In genomic region chr9:136103651-136104487, GRCh38 we compare ENCODE assay signal across 20 cellular contexts. TPM values are rescaled to one million over a fixed set of nuclear protein-coding genes. Genes with fewer than 3 reads are reported as not detected.
DNase-seq lines count a peak whose midpoint lies in the region; ATAC-seq, FAIRE-seq and TF ChIP-seq lines count a peak whose summit lies in the region.
"Had no signal": no experiment of that assay in that cellular context is flagged by ENCODE, and none has a peak within 500 bp of the region (broad histone marks: within the 10 kb centered on the region; RNA-seq: fewer than 3 reads in every experiment).

No MANE protein-coding gene starts in this region.

- peak overlapping the region; percentile 95 for H3K4me2 ChIP-seq in HepG2 (ENCODE audit: low read depth, low read length)
- H3K4me2 ChIP-seq: neural progenitor cell had no signal

- no peak for TF ChIP-seq CTCF in HepG2 (CRISPR knock-in tag; IDR thresholded peaks at IDR 0.05)
- TF ChIP-seq CTCF in right lobe of liver (IDR thresholded peaks at IDR 0.05), result no peak
- no peak for TF ChIP-seq CTCF in RWPE2 (IDR thresholded peaks at IDR 0.05; ENCODE audit: poor library complexity, severe bottlenecking)
- TF ChIP-seq CTCF in spleen (IDR thresholded peaks at IDR 0.05 in 8 of 11, conservative IDR thresholded peaks at IDR 0.05 in 3 of 11), result no peak

- H3K9me3 ChIP-seq in HepG2 (ENCODE audit: low read length) (no peaks in the 10 kb centered on the region), right lobe of liver (no peaks in the 10 kb centered on the region), RWPE2 (ENCODE audit: severe bottlenecking) (no peaks in the 10 kb centered on the region), spleen (no peaks in the 10 kb centered on the region)
- H3K9me3 ChIP-seq in CD8-positive, alpha-beta memory T cell (ENCODE audit: low read length), result no peaks in the 10 kb centered on the region
- H3K9me3 ChIP-seq: MG63, vagina had no signal

- H3K36me3 ChIP-seq in HepG2 (replicated peaks in 1 of 2; ENCODE audit: control insufficient read depth in 1 of 2, insufficient read depth in 2 of 2, low read length in 2 of 2) (no peaks in the 10 kb centered on the region), right lobe of liver (no peaks in the 10 kb centered on the region), RWPE2 (ENCODE audit: low read depth) (no peaks in the 10 kb centered on the region), spleen (no peaks in the 10 kb centered on the region)
- H3K36me3 ChIP-seq in CD8-positive, alpha-beta memory T cell (ENCODE audit: insufficient read depth, low read length), result no peaks in the 10 kb centered on the region
- H3K36me3 ChIP-seq: MG63, neural progenitor cell, vagina had no signal

- H3K27me3 ChIP-seq in HepG2 (ENCODE audit: control insufficient read depth in 1 of 2, insufficient read depth in 2 of 2, low read length in 2 of 2) (peaks cover 16 to 55% of the 10 kb centered on the region in 2 experiments), right lobe of liver (no peaks in the 10 kb centered on the region), RWPE2 (ENCODE audit: insufficient read depth, poor library complexity, severe bottlenecking) (no peaks in the 10 kb centered on the region), spleen (replicated peaks in 1 of 7) (peaks cover 0 to 44% (median 0%) of the 10 kb centered on the region in 7 donors)
- no peaks in the 10 kb centered on the region for H3K27me3 ChIP-seq in CD8-positive, alpha-beta memory T cell (ENCODE audit: insufficient read depth, low read length, poor library complexity, severe bottlenecking)
- H3K27me3 ChIP-seq: MG63, vagina had no signal

- H3K4me1 ChIP-seq in HepG2 (ENCODE audit: insufficient read depth, low read length) (peaks cover 72% of the 10 kb centered on the region), right lobe of liver (no peaks in the 10 kb centered on the region), RWPE2 (ENCODE audit: insufficient read depth, poor library complexity, severe bottlenecking) (peaks cover 8% of the 10 kb centered on the region), spleen (peaks cover 36 to 62% (median 50%) of the 10 kb centered on the region in 6 donors)
- H3K4me1 ChIP-seq in CD8-positive, alpha-beta memory T cell (ENCODE audit: insufficient read depth, low read length), result peaks cover 39% of the 10 kb centered on the region

- H3K27ac ChIP-seq in HepG2 (ENCODE audit: extremely low read length, insufficient read depth, low read length) (no peak overlapping the region), right lobe of liver (no peak overlapping the region), RWPE2 (ENCODE audit: poor library complexity, severe bottlenecking) (no peak overlapping the region), spleen (no peak overlapping the region)
- H3K27ac ChIP-seq in CD8-positive, alpha-beta memory T cell (ENCODE audit: low read depth, low read length), result no peak overlapping the region
- H3K27ac ChIP-seq: neural progenitor cell, vagina had no signal

- H3K4me3 Mint-ChIP-seq in CD8-positive, alpha-beta memory T cell, result no peak overlapping the region
- H3K4me3 Mint-ChIP-seq: activated CD4-positive, alpha-beta memory T cell treated with anti-CD3 and anti-CD28 coated beads for 36 hours; activated naive CD8-positive, alpha-beta T cell treated with anti-CD3 and anti-CD28 coated beads for 36 hours; CD8-positive, alpha-beta T cell; neural progenitor cell had no signal

- no peak overlapping the region for H3K9ac ChIP-seq in HepG2 (ENCODE audit: insufficient read depth, low read depth, low read length)
- H3K9ac ChIP-seq: neural progenitor cell had no signal

- H4K20me1 ChIP-seq in HepG2 (ENCODE audit: insufficient read depth, low read length), result no peaks in the 10 kb centered on the region

- BruUV-seq in HepG2 (replicated peaks; lab: Mats Ljungman, UMichigan), result no TSS peak

- H2AFZ ChIP-seq in HepG2 (ENCODE audit: low read length), result no peak overlapping the region
- H2AFZ ChIP-seq: neural progenitor cell had no signal

- POLR2A ChIA-PET in HepG2 (lab: Yijun Ruan, JAX), result interaction anchor here (1.0 to 1.4 kb wide), 2 partner anchors 10 to 110 kb away, joined by 3 to 5 read pairs; no protein-coding TSS in a partner anchor
- POLR2A ChIA-PET in CD8-positive, alpha-beta memory T cell (lab: Charles Lee), result no interaction called here

- H3K79me2 ChIP-seq in HepG2 (ENCODE audit: insufficient read depth, low read length), result no peaks in the 10 kb centered on the region

- in situ Hi-C loops in HepG2 (cut with HindIII; ENCODE audit: extremely low pct_ligation_motif_present, low pct_unique_long_range_greater_than_20kb), result loop anchor here (10.0 kb wide), 1 partner anchor 139 kb away; the partner anchor contains the start of gene UBAC1

- CTCF ChIA-PET in HepG2 (lab: Yijun Ruan, JAX; ENCODE audit: low intra/inter-chr PET ratio, low total read pairs), result no interaction called here
- CTCF ChIA-PET in CD8-positive, alpha-beta memory T cell (lab: Charles Lee), result no interaction called here

- no peak for DNase-seq in HepG2 (ENCODE audit: low spot score)
- DNase-seq in right lobe of liver, result no peak
- DNase-seq in NCI-H2196 (lab: John Stamatoyannopoulos, UW; ENCODE audit: unreplicated experiment), result peak; percentile 78
- no peak for DNase-seq in RWPE2 (ENCODE audit: low spot score)
- DNase-seq in spleen, result no peak
- no peak for DNase-seq in activated CD4-positive, CD25-positive, alpha-beta regulatory T cell treated with anti-CD3 and anti-CD28 coated beads, Interleukin-2, amount 50 U/mL, for 72 hours
- DNase-seq in CD8-positive, alpha-beta memory T cell, result no peak
- DNase-seq: activated CD4-positive, alpha-beta memory T cell treated with anti-CD3 and anti-CD28 coated beads for 36 hours; activated naive CD8-positive, alpha-beta T cell treated with anti-CD3 and anti-CD28 coated beads for 36 hours; activated T-cell treated with anti-CD3 and anti-CD28 coated beads, Interleukin-2, amount 50 U/mL, for 48 hours; CD8-positive, alpha-beta T cell; HCEC 1CT; MG63; NCI-H524 treated with DMSO at 0.1 percent for 48 hours; retina had no signal

- intact Hi-C loops in HepG2 (cut with micrococcal nuclease; ENCODE audit: unreplicated experiment) (no loop called here), right lobe of liver (cut with DNase I) (no loop called here), spleen (cut with DNase I; ENCODE audit: low total_unique reads) (no loop called here)

- peak; percentile 9; the same call in 2 of the 3 replicates for ATAC-seq in HepG2
- ATAC-seq in right lobe of liver, result no peak
- peak; percentile 24; the same call in 1 of the 3 replicates for ATAC-seq in RWPE2 (ENCODE audit: low read depth)
- ATAC-seq in GM18907 (IDR thresholded peaks at IDR 0.05; ENCODE audit: unreplicated experiment), result no peak
- ATAC-seq: CD8-positive, alpha-beta T cell had no signal

- H3K36me3 Mint-ChIP-seq in CD8-positive, alpha-beta memory T cell, result no peaks in the 10 kb centered on the region
- H3K36me3 Mint-ChIP-seq: activated CD4-positive, alpha-beta memory T cell treated with anti-CD3 and anti-CD28 coated beads for 36 hours; activated naive CD8-positive, alpha-beta T cell treated with anti-CD3 and anti-CD28 coated beads for 36 hours; CD8-positive, alpha-beta T cell; neural progenitor cell had no signal

- WGBS in HepG2 (ENCODE audit: low lambda C conversion rate), result 43% methylated on average over 9 of the region's 34 CpGs
- 58% methylated on average over 2 of the region's 34 CpGs for WGBS in right lobe of liver (ENCODE audit: insufficient coverage, low coverage, low lambda C conversion rate, missing lambda C conversion rate)
- 62 to 81% (median 72%) methylated on average over 29 to 34 of the region's 34 CpGs for WGBS in spleen, 5 donors

- peaks cover 31 to 47% (median 31%) of the 10 kb centered on the region in 3 donors for H3K4me1 Mint-ChIP-seq in CD8-positive, alpha-beta memory T cell

- no peaks in the 10 kb centered on the region for H3K9me3 Mint-ChIP-seq in CD8-positive, alpha-beta memory T cell
- H3K9me3 Mint-ChIP-seq: activated CD4-positive, alpha-beta memory T cell treated with anti-CD3 and anti-CD28 coated beads for 36 hours; activated naive CD8-positive, alpha-beta T cell treated with anti-CD3 and anti-CD28 coated beads for 36 hours; CD8-positive, alpha-beta T cell; neural progenitor cell had no signal

- H3K27ac Mint-ChIP-seq in CD8-positive, alpha-beta memory T cell, result peak overlapping the region in 3 of 8 donors; percentile 17 to 97 (median 42)
- H3K27ac Mint-ChIP-seq: activated CD4-positive, alpha-beta memory T cell treated with anti-CD3 and anti-CD28 coated beads for 36 hours; activated naive CD8-positive, alpha-beta T cell treated with anti-CD3 and anti-CD28 coated beads for 36 hours; neural progenitor cell had no signal

- FAIRE-seq in HepG2 (lab: Jason Lieb, UNC), result no peak
- FAIRE-seq: GM12891, keratinocyte had no signal

- TF ChIP-seq EP300 in HepG2 (IDR thresholded peaks at IDR 0.05; ENCODE audit: low read depth in 2 of 2, low read length in 2 of 2) (no peak), HepG2 (CRISPR knock-in tag; IDR thresholded peaks at IDR 0.05; ENCODE audit: borderline replicate concordance) (no peak)

- no peak for TF ChIP-seq RAD21 in HepG2 (CRISPR knock-in tag; IDR thresholded peaks at IDR 0.05)

- H3K4me3 ChIP-seq in HepG2 (replicated peaks in 1 of 3; ENCODE audit: insufficient read depth in 1 of 3, low read depth in 2 of 3, low read length in 3 of 3) (peak overlapping the region in 1 of 3 experiments; percentile 68; a peak in 1 of 6 replicates), right lobe of liver (no peak overlapping the region), RWPE2 (ENCODE audit: severe bottlenecking) (no peak overlapping the region), spleen (no peak overlapping the region)
- H3K4me3 ChIP-seq in CD8-positive, alpha-beta memory T cell (ENCODE audit: low read length), result no peak overlapping the region
- H3K4me3 ChIP-seq: MG63, neural progenitor cell, vagina had no signal

- peaks cover 0 to 3% of the 10 kb centered on the region in 2 donors for H3K27me3 Mint-ChIP-seq in CD8-positive, alpha-beta memory T cell
- H3K27me3 Mint-ChIP-seq: activated CD4-positive, alpha-beta memory T cell treated with anti-CD3 and anti-CD28 coated beads for 36 hours; activated naive CD8-positive, alpha-beta T cell treated with anti-CD3 and anti-CD28 coated beads for 36 hours had no signal

- TF ChIP-seq POLR2A in HepG2 (IDR thresholded peaks at IDR 0.05; ENCODE audit: insufficient read depth in 1 of 2, low read depth in 2 of 2, low read length in 2 of 2) (no peak), right lobe of liver (IDR thresholded peaks at IDR 0.05) (no peak), spleen (IDR thresholded peaks at IDR 0.05) (no peak)

RNA-seq across cellular contexts. Expression of gene NACC2, which starts 8.8 kb away (rescaled TPM):
- total RNA-seq in HepG2 (2016; rRNA removed; fragmentation: Illumina TruSeq; extraction: Trizol) (10.5 and 12.3 TPM in 2 replicates), right lobe of liver (10 to 100 TPM; 10.9 to 25.8 (median 13.8) TPM), spleen (10 to 100 TPM; 17.0 to 34.9 (median 26.5) TPM)
- 2.1 and 2.2 TPM in 2 replicates for total RNA-seq in HepG2 (2016; cell fraction: cytosol; rRNA removed; fragmentation: Illumina TruSeq; extraction: Trizol; ENCODE audit: low read depth)
- 9.0 and 12.3 TPM in 2 replicates for total RNA-seq in HepG2 (2016; cell fraction: insoluble cytoplasmic fraction; rRNA removed; fragmentation: Illumina TruSeq; extraction: Trizol)
- total RNA-seq in HepG2 (2016; cell fraction: membrane; rRNA removed; fragmentation: Illumina TruSeq; extraction: Trizol), result 5.3 TPM in 2 replicates
- total RNA-seq in HepG2 (2016; cell fraction: nucleus; rRNA removed; fragmentation: Illumina TruSeq; extraction: Trizol), result 8.0 and 9.6 TPM in 2 replicates
- polyA plus RNA-seq in HepG2 (2011; rRNA removed) (5.9 and 6.3 TPM in 2 replicates), spleen (1 to 10 TPM; 2.1 to 7.9 (median 2.4) TPM)
- 4.1 and 5.8 TPM in 2 replicates for polyA plus RNA-seq in HepG2 (2011; cell fraction: cytosol; rRNA removed)
- 28.9 and 40.8 TPM in 2 replicates for polyA plus RNA-seq in HepG2 (2011; cell fraction: nucleus; rRNA removed)
- 6.2 and 7.1 TPM in 2 replicates for polyA plus RNA-seq in HepG2 (2012)
- 0.80 TPM in 2 replicates for polyA plus RNA-seq in HepG2 (2016; cell fraction: cytosol; fragmentation: Illumina TruSeq; extraction: Trizol; ENCODE audit: low read depth)
- polyA plus RNA-seq in HepG2 (2016; cell fraction: insoluble cytoplasmic fraction; fragmentation: Illumina TruSeq; extraction: Trizol; ENCODE audit: low read depth), result 8.9 and 10.6 TPM in 2 replicates
- polyA plus RNA-seq in HepG2 (2016; cell fraction: membrane; fragmentation: Illumina TruSeq; extraction: Trizol; ENCODE audit: low read depth), result 2.4 and 2.5 TPM in 2 replicates
- polyA plus RNA-seq in HepG2 (2016; cell fraction: nucleus; fragmentation: Illumina TruSeq; extraction: Trizol; ENCODE audit: insufficient read depth, low read depth), result 15.3 and 15.7 TPM in 2 replicates
- polyA minus RNA-seq in HepG2 (2011; rRNA and poly(A)+ RNA removed; ENCODE audit: low replicate concordance), result 14.5 and 16.4 TPM in 2 replicates
- polyA minus RNA-seq in HepG2 (2011; cell fraction: cytosol; rRNA and poly(A)+ RNA removed), result 9.2 and 9.6 TPM in 2 replicates
- 10.6 and 13.4 TPM in 2 replicates for polyA minus RNA-seq in HepG2 (2011; cell fraction: nucleus; rRNA and poly(A)+ RNA removed)
- 1 to 10 TPM; 9.0 to 9.1 TPM for total RNA-seq in CD8-positive, alpha-beta memory T cell
- 2.9 TPM for polyA plus RNA-seq in CD8-positive, alpha-beta memory T cell

RNA-seq across cellular contexts. Expression of gene TMEM250, which starts 14.8 kb away (rescaled TPM):
- total RNA-seq in HepG2 (2016; rRNA removed; fragmentation: Illumina TruSeq; extraction: Trizol) (12.0 and 13.9 TPM in 2 replicates), right lobe of liver (10 to 100 TPM; 12.4 to 29.7 (median 15.4) TPM), spleen (10 to 100 TPM; 23.3 to 31.3 (median 25.8) TPM)
- 7.7 and 7.9 TPM in 2 replicates for total RNA-seq in HepG2 (2016; cell fraction: cytosol; rRNA removed; fragmentation: Illumina TruSeq; extraction: Trizol; ENCODE audit: low read depth)
- total RNA-seq in HepG2 (2016; cell fraction: insoluble cytoplasmic fraction; rRNA removed; fragmentation: Illumina TruSeq; extraction: Trizol), result 9.6 and 13.9 TPM in 2 replicates
- 17.8 and 22.1 TPM in 2 replicates for total RNA-seq in HepG2 (2016; cell fraction: membrane; rRNA removed; fragmentation: Illumina TruSeq; extraction: Trizol)
- 10.1 and 11.0 TPM in 2 replicates for total RNA-seq in HepG2 (2016; cell fraction: nucleus; rRNA removed; fragmentation: Illumina TruSeq; extraction: Trizol)
- polyA plus RNA-seq in HepG2 (2011; rRNA removed) (5.5 and 7.1 TPM in 2 replicates), spleen (10 to 100 TPM; 10.7 to 28.9 (median 14.8) TPM)
- 7.1 and 10.4 TPM in 2 replicates for polyA plus RNA-seq in HepG2 (2011; cell fraction: cytosol; rRNA removed)
- polyA plus RNA-seq in HepG2 (2011; cell fraction: nucleus; rRNA removed), result 9.4 and 12.5 TPM in 2 replicates
- polyA plus RNA-seq in HepG2 (2012), result 6.0 and 9.5 TPM in 2 replicates
- polyA plus RNA-seq in HepG2 (2016; cell fraction: cytosol; fragmentation: Illumina TruSeq; extraction: Trizol; ENCODE audit: low read depth), result 6.4 and 8.1 TPM in 2 replicates
- 14.5 and 15.8 TPM in 2 replicates for polyA plus RNA-seq in HepG2 (2016; cell fraction: insoluble cytoplasmic fraction; fragmentation: Illumina TruSeq; extraction: Trizol; ENCODE audit: low read depth)
- polyA plus RNA-seq in HepG2 (2016; cell fraction: membrane; fragmentation: Illumina TruSeq; extraction: Trizol; ENCODE audit: low read depth), result 14.9 and 17.1 TPM in 2 replicates
- 14.9 and 17.4 TPM in 2 replicates for polyA plus RNA-seq in HepG2 (2016; cell fraction: nucleus; fragmentation: Illumina TruSeq; extraction: Trizol; ENCODE audit: insufficient read depth, low read depth)
- polyA minus RNA-seq in HepG2 (2011; rRNA and poly(A)+ RNA removed; ENCODE audit: low replicate concordance), result 18.3 and 50.6 TPM in 2 replicates
- polyA minus RNA-seq in HepG2 (2011; cell fraction: cytosol; rRNA and poly(A)+ RNA removed), result 7.9 and 8.8 TPM in 2 replicates
- 4.7 and 8.0 TPM in 2 replicates for polyA minus RNA-seq in HepG2 (2011; cell fraction: nucleus; rRNA and poly(A)+ RNA removed)
- total RNA-seq in CD8-positive, alpha-beta memory T cell, result 10 to 100 TPM; 46.4 to 50.2 TPM
- polyA plus RNA-seq in CD8-positive, alpha-beta memory T cell, result 74.9 TPM

Comparison
In these comparisons a context has a peak if more than half of its experiments do, and no peak if none do; other contexts are left out.
1. ATAC-seq: peak in HepG2 (single experiment) and RWPE2 (single experiment); none in right lobe of liver (0 of 4) and GM18907 (single experiment).